In genomic region chr17:46882666-46883065, GRCh38 we compare ENCODE assay signal across 23 cellular contexts. TPM values are rescaled to one million over a fixed set of nuclear protein-coding genes. Genes with fewer than 3 reads are reported as not detected.
DNase-seq lines count a peak whose midpoint lies in the region; ATAC-seq and TF ChIP-seq lines count a peak whose summit lies in the region.
"Had no signal": no experiment of that assay in that cellular context is flagged by ENCODE, and none has a peak within 500 bp of the region (broad histone marks: within the 10 kb centered on the region; RNA-seq: fewer than 3 reads in every experiment).

No MANE protein-coding gene starts in this region.

- CTCF ChIA-PET in HCT116 (lab: Charles Lee), result no interaction called here

- BruUV-seq in HCT116 (replicated peaks; lab: Mats Ljungman, UMichigan), result no TSS peak

- H3K4me2 ChIP-seq in HCT116 (ENCODE audit: low read length), result no peak overlapping the region
- H3K4me2 ChIP-seq: A549; BLaER1 treated with 17β-estradiol and CSF1 and Interleukin-3, amounts not matched to agents 10 nM and 100 nM had no signal

- 0 out of 2 replicates have a peak, but pooled peaks cover 5% of the 10 kb centered on the region for H3K27me3 ChIP-seq in HCT116 (ENCODE audit: insufficient read depth, low read length)
- H3K27me3 ChIP-seq in testis, result no peaks in the 10 kb centered on the region
- no peaks in the 10 kb centered on the region for H3K27me3 ChIP-seq in prostate gland (replicated peaks; ENCODE audit: insufficient read depth)
- H3K27me3 ChIP-seq: BE2C; BLaER1 treated with 17β-estradiol and CSF1 and Interleukin-3, amounts not matched to agents 10 nM and 100 nM had no signal

- H3K4me1 ChIP-seq in HCT116 (ENCODE audit: control insufficient read depth in 1 of 2, insufficient read depth in 2 of 2, low read length in 2 of 2), result no peaks in the 10 kb centered on the region
- H3K4me1 ChIP-seq in testis, result no peaks in the 10 kb centered on the region
- no peaks in the 10 kb centered on the region for H3K4me1 ChIP-seq in prostate gland (replicated peaks)
- H3K4me1 ChIP-seq: A549, BE2C had no signal

- RAD21 ChIA-PET in HCT116 (lab: Charles Lee; ENCODE audit: low non-redundant PET in 1 of 2, low total read pairs in 2 of 2, uncharacterized antibody in 2 of 2, unreplicated experiment in 2 of 2), result no interaction called here

- TF ChIP-seq CTCF in HCT116 (IDR thresholded peaks at IDR 0.05 in 2 of 3, conservative IDR thresholded peaks at IDR 0.05 in 1 of 3; ENCODE audit: borderline replicate concordance in 1 of 3, insufficient read depth in 1 of 3, low read depth in 2 of 3, low read length in 2 of 3) (no peak), testis (IDR thresholded peaks at IDR 0.05) (no peak), prostate gland (IDR thresholded peaks at IDR 0.05) (no peak)

- H3K79me2 ChIP-seq in HCT116 (ENCODE audit: insufficient read depth, low read length), result no peaks in the 10 kb centered on the region

- H3K4me3 ChIP-seq in HCT116 (replicated peaks in 1 of 2; ENCODE audit: low read depth in 1 of 2, low read length in 2 of 2) (no peak overlapping the region), testis (no peak overlapping the region), prostate gland (no peak overlapping the region)
- H3K4me3 ChIP-seq: A549; BLaER1 treated with 17β-estradiol and CSF1 and Interleukin-3, amounts not matched to agents 10 nM and 100 nM; GM12878; GM23248 had no signal

- DNase-seq in HCT116 (ENCODE audit: low read depth, low spot score) (no peak), islet precursor cell (peak; percentile 52), amygdala (lab: John Stamatoyannopoulos, UW) (no peak), testis (no peak), prostate gland (ENCODE audit: low spot score) (no peak)
- DNase-seq: 8988T; ACHN; AML-193; BE2C; CD4-positive, alpha-beta T cell; CD8-positive, alpha-beta memory T cell; DMS 273 treated with DMSO at 0.1 percent for 48 hours; DMS79; EL; GDM1; GM23248; H9; HFFc6 had no signal

- POLR2A ChIA-PET in HCT116 (lab: Charles Lee), result no interaction called here

- H3K27ac ChIP-seq in HCT116 (ENCODE audit: low read depth, low read length) (no peak overlapping the region), testis (no peak overlapping the region), prostate gland (no peak overlapping the region)
- H3K27ac ChIP-seq: A549; BLaER1 treated with 17β-estradiol and CSF1 and Interleukin-3, amounts not matched to agents 10 nM and 100 nM; GM23248 had no signal

- H4K20me1 ChIP-seq in HCT116 (ENCODE audit: insufficient read depth), result no peaks in the 10 kb centered on the region
- H4K20me1 ChIP-seq: BLaER1 treated with 17β-estradiol and CSF1 and Interleukin-3, amounts not matched to agents 10 nM and 100 nM had no signal

- no peaks in the 10 kb centered on the region for H3K36me3 ChIP-seq in HCT116 (ENCODE audit: control insufficient read depth in 1 of 2, insufficient read depth in 2 of 2, low read length in 2 of 2)
- no peaks in the 10 kb centered on the region for H3K36me3 ChIP-seq in testis (ENCODE audit: low read depth, missing control alignments)
- no peaks in the 10 kb centered on the region for H3K36me3 ChIP-seq in prostate gland
- H3K36me3 ChIP-seq: BE2C; BLaER1 treated with 17β-estradiol and CSF1 and Interleukin-3, amounts not matched to agents 10 nM and 100 nM had no signal

- no peak for TF ChIP-seq EP300 in Ishikawa (IDR thresholded peaks at IDR 0.05; ENCODE audit: borderline replicate concordance)

- WGBS in testis, 2 donors, result 83 to 88% methylated on average over 8 of the region's 8 CpGs
- WGBS in prostate gland, result 85% methylated on average over 8 of the region's 8 CpGs

- ATAC-seq in HCT116, result peak; percentile 85
- ATAC-seq: GM12878 had no signal

- intact Hi-C loops in HCT116 (cut with micrococcal nuclease) (no loop called here), testis (cut with DNase I; ENCODE audit: low total_unique reads) (no loop called here), prostate gland (cut with DNase I) (no loop called here)

- H3K9me3 ChIP-seq in HCT116 (ENCODE audit: control insufficient read depth in 1 of 2, insufficient read depth in 1 of 2, low read depth in 1 of 2, low read length in 2 of 2) (no peaks in the 10 kb centered on the region), testis (no peaks in the 10 kb centered on the region), prostate gland (no peaks in the 10 kb centered on the region)
- H3K9me3 ChIP-seq: A549; BE2C; BLaER1 treated with 17β-estradiol and CSF1 and Interleukin-3, amounts not matched to agents 10 nM and 100 nM had no signal

- TF ChIP-seq POLR2A in HCT116 (IDR thresholded peaks at IDR 0.05; ENCODE audit: borderline replicate concordance, extremely low read depth, insufficient read depth, insufficient read length), result no peak
- TF ChIP-seq POLR2A in testis (IDR thresholded peaks at IDR 0.05), result no peak
- no peak for TF ChIP-seq POLR2A in prostate gland (IDR thresholded peaks at IDR 0.05)

- H3K9ac ChIP-seq in HCT116 (ENCODE audit: low read length), result no peak overlapping the region
- H3K9ac ChIP-seq: BLaER1 treated with 17β-estradiol and CSF1 and Interleukin-3, amounts not matched to agents 10 nM and 100 nM; GM23248 had no signal

- no peak overlapping the region for H2AFZ ChIP-seq in HCT116 (ENCODE audit: low read depth, low read length, poor library complexity, severe bottlenecking)
- H2AFZ ChIP-seq: GM23248 had no signal

- TF ChIP-seq RAD21 in HCT116 (IDR thresholded peaks at IDR 0.05; ENCODE audit: low read depth) (no peak), Ishikawa (IDR thresholded peaks at IDR 0.05; ENCODE audit: low read depth) (no peak)

- H3K9me2 ChIP-seq in HCT116 (ENCODE audit: insufficient read depth), result no peaks in the 10 kb centered on the region

TF ChIP-seq in HCT116, 20 proteins besides CTCF, POLR2A, EP300 and RAD21 (continues in another document):
- TF ChIP-seq ZNF274 (IDR thresholded peaks at IDR 0.05; ENCODE audit: low read depth, low read length) (no peak), SIN3A (IDR thresholded peaks at IDR 0.05; ENCODE audit: low read depth) (no peak), REST (IDR thresholded peaks at IDR 0.05; ENCODE audit: low read depth) (no peak), ZFX (IDR thresholded peaks at IDR 0.05) (no peak)

TF ChIP-seq in Ishikawa, 13 proteins besides CTCF, POLR2A, EP300 and RAD21:
- peak; percentile 83 for TF ChIP-seq USF1 (IDR thresholded peaks at IDR 0.05)
- no peak for TF ChIP-seq NFIC (IDR thresholded peaks at IDR 0.05)

RNA-seq across cellular contexts. Expression of gene WNT9B, which starts 31.3 kb away (rescaled TPM):
- total RNA-seq in HCT116 (2021; ENCODE audit: unreplicated experiment) (not detected), testis (under 1 TPM in 1 of 2 donors, not detected in 1; 0.50 TPM), prostate gland (1 to 10 TPM in 1 of 2 donors, under 1 TPM in 1; 0.85 to 1.5 TPM)
- not detected in 2 replicates for polyA plus RNA-seq in HCT116 (2012)
- polyA plus RNA-seq in testis (ENCODE audit: insufficient read depth, low read depth, low replicate concordance), result 1.2 TPM
- total RNA-seq: CD4-positive, alpha-beta T cell; CD8-positive, alpha-beta memory T cell; GM12878; GM23248; H4; HFFc6 had no signal
- polyA plus RNA-seq: CD8-positive, alpha-beta memory T cell; GM12878; GM23248 had no signal

RNA-seq across cellular contexts. Expression of gene GOSR2, which starts 40.3 kb away (rescaled TPM):
- 52.9 TPM for total RNA-seq in HCT116 (2021; ENCODE audit: unreplicated experiment)
- 28.8 and 32.3 TPM in 2 replicates for polyA plus RNA-seq in HCT116 (2012)
- 10 to 100 TPM; 72.2 to 92.8 TPM for total RNA-seq in testis
- 92.4 TPM for polyA plus RNA-seq in testis (ENCODE audit: insufficient read depth, low read depth, low replicate concordance)
- total RNA-seq in prostate gland, result 10 to 100 TPM; 40.0 to 61.4 TPM
